ENCODE assay signal across 1 cellular context in genomic region chr1:25541889-25542658, GRCh38.
TF ChIP-seq lines count a peak whose summit lies in the region.

No MANE protein-coding gene starts in this region.

TF ChIP-seq in WTC11, 78 proteins besides CTCF, POLR2A, EP300 and RAD21 (continued from another document):
- TF ChIP-seq AR (CRISPR knock-in tag; IDR thresholded peaks at IDR 0.05) (no peak), NR2C2 (CRISPR knock-in tag; IDR thresholded peaks at IDR 0.05) (no peak), ATF3 (CRISPR knock-in tag; conservative IDR thresholded peaks at IDR 0.05) (no peak), PRRX2 (CRISPR knock-in tag; IDR thresholded peaks at IDR 0.05) (no peak)
